ENCODE assay signal across 8 cellular contexts in the genomic region with DNA sequence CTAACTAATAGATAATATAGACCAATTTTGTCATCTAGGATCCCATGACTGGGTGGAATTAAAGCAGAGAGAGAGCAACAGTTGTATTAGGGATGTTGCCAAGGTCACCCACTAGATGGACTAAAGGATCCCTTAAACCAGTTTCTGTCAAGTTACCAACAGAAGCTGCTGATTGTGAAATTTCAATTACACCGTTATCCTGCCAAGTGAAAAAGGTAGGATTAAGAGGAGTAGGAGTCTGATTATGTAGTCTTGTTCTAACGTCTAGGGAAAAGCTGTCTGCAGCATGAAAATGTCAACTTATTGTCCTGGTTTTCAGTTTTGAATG. TPM values are rescaled to one million over a fixed set of nuclear protein-coding genes. Genes with fewer than 3 reads are reported as not detected.
A peak's percentile ranks its signal among the peaks of the same experiment; 100 is the strongest.
DNase-seq lines count a peak whose midpoint lies in the region; ATAC-seq and TF ChIP-seq lines count a peak whose summit lies in the region.
"Not testable (repeated sequence)": the region's sequence is repeated elsewhere in the genome, so short reads cannot be mapped to it uniquely, and the experiment has no call there.

No MANE protein-coding gene starts in this region.

- H3K36me3 ChIP-seq in endodermal cell (ENCODE audit: control insufficient read depth, insufficient read depth, low read length); liver (ENCODE audit: control insufficient read depth in 4 of 4, insufficient read depth in 3 of 4, low read depth in 1 of 4, low read length in 3 of 4): not testable (repeated sequence)

- not testable (repeated sequence) for H3K27me3 ChIP-seq in endodermal cell (ENCODE audit: control insufficient read depth, insufficient read depth, low read length, poor library complexity, severe bottlenecking); liver (ENCODE audit: control insufficient read depth in 4 of 4, insufficient read depth in 4 of 4, low read length in 3 of 4)

- not testable (repeated sequence) for TF ChIP-seq CTCF in HFFc6 (IDR thresholded peaks at IDR 0.05); NB4 (IDR thresholded peaks at IDR 0.05; ENCODE audit: low read depth, low read length); fibroblast of villous mesenchyme (IDR thresholded peaks at IDR 0.05; ENCODE audit: insufficient read depth, low read depth, low read length)
- peak; percentile 15 for TF ChIP-seq CTCF in endodermal cell (conservative IDR thresholded peaks at IDR 0.05)
- peak; percentile 12 for TF ChIP-seq CTCF in liver (IDR thresholded peaks at IDR 0.05; ENCODE audit: low read depth, low read length, missing input control)

- H3K27ac Mint-ChIP-seq in HFFc6, endodermal cell: not testable (repeated sequence)

- not testable (repeated sequence) for H3K4me1 ChIP-seq in endodermal cell (ENCODE audit: control insufficient read depth, insufficient read depth, low read length); liver (ENCODE audit: control insufficient read depth in 4 of 4, insufficient read depth in 4 of 4, low read length in 3 of 4)

- H3K36me3 Mint-ChIP-seq in HFFc6 (ENCODE audit: low read depth); endodermal cell (ENCODE audit: low read depth): not testable (repeated sequence)

- not testable (repeated sequence) for TF ChIP-seq POLR2A in NB4 (IDR thresholded peaks at IDR 0.05; ENCODE audit: extremely low read depth, insufficient read length)

- WGBS in endodermal cell (ENCODE audit: insufficient coverage in 1 of 2, insufficient read length in 1 of 2), 2 experiments = no CpG with 5 or more reads among the region's 2 CpGs
- WGBS in liver = 14% methylated on average over 2 of the region's 2 CpGs

- H3K9ac ChIP-seq in endodermal cell (ENCODE audit: extremely low read depth, low read length, poor library complexity, severe bottlenecking); liver (ENCODE audit: low read depth in 1 of 2, low read length in 2 of 2): not testable (repeated sequence)

- DNase-seq in EH (ENCODE audit: low read depth) = peak; percentile 1
- peak; percentile 4 for DNase-seq in HFFc6
- DNase-seq in NB4 (ENCODE audit: low read depth) = peak; percentile 24
- DNase-seq in amniotic epithelial cell (ENCODE audit: low read depth) = peak; percentile 68
- DNase-seq in endodermal cell; sciatic nerve (ENCODE audit: low spot score): not testable (repeated sequence)
- peak; percentile 29 for DNase-seq in fibroblast of villous mesenchyme (ENCODE audit: low read depth)

- not testable (repeated sequence) for H3K4me1 Mint-ChIP-seq in HFFc6 (ENCODE audit: low read depth); endodermal cell

- not testable (repeated sequence) for H3K27me3 Mint-ChIP-seq in HFFc6 (ENCODE audit: insufficient read depth); endodermal cell (ENCODE audit: insufficient read depth)

- not testable (repeated sequence) for H3K27ac ChIP-seq in endodermal cell (ENCODE audit: low read depth, low read length); liver (ENCODE audit: low read depth in 1 of 2, low read length in 2 of 2)

- TF ChIP-seq RAD21 in liver (IDR thresholded peaks at IDR 0.05) = peak; percentile 42 to 48

- peak; percentile 36 for ATAC-seq in sciatic nerve

- H3K4me3 Mint-ChIP-seq in HFFc6, endodermal cell: not testable (repeated sequence)

- intact Hi-C loops in sciatic nerve (cut with DNase I) = not testable (repeated sequence)

- H3K9me3 ChIP-seq in endodermal cell (ENCODE audit: control insufficient read depth, low read length); liver (ENCODE audit: control insufficient read depth in 4 of 4, low read length in 3 of 4): not testable (repeated sequence)

- not testable (repeated sequence) for H3K9me3 Mint-ChIP-seq in HFFc6
- peaks cover 25% of the 10 kb centered on the region for H3K9me3 Mint-ChIP-seq in endodermal cell

- not testable (repeated sequence) for H3K4me3 ChIP-seq in NB4 (ENCODE audit: low read depth, low read length); endodermal cell (ENCODE audit: low read length); fibroblast of villous mesenchyme (ENCODE audit: low read depth, low read length); liver (ENCODE audit: low read depth in 1 of 3, low read length in 3 of 3)

TF ChIP-seq in liver, 16 proteins besides CTCF, POLR2A, EP300 and RAD21:
- peak in 1 of 2 donors; percentile 36 for TF ChIP-seq HNF4A (conservative IDR thresholded peaks at IDR 0.05)

RNA-seq across cellular contexts. Expression of gene SIMC1, which starts 15.8 kb away (rescaled TPM):
- 10 to 100 TPM; 11.1 to 14.2 (median 13.0) TPM for total RNA-seq in HFFc6 (2021; fragmentation: NEBNext Ultra II Directional; extraction: Animal tissue kit (Norgen Biotek cat#: 25700))
- total RNA-seq in endodermal cell (10 to 100 TPM; 23.5 to 35.8 TPM), fibroblast of villous mesenchyme (5.2 and 6.8 TPM in 2 replicates), liver (1 to 10 TPM; 2.5 to 8.9 TPM), sciatic nerve (15.6 TPM)
- polyA plus RNA-seq in endodermal cell (2013, experiment 1 of 2) = 37.2 TPM
- 36.2 TPM for polyA plus RNA-seq in endodermal cell (2013, experiment 2 of 2)
- 1 to 10 TPM; 4.4 to 8.0 TPM for polyA plus RNA-seq in liver
